Comparison of ENCODE assay signal across 31 cellular contexts in the genomic region with DNA sequence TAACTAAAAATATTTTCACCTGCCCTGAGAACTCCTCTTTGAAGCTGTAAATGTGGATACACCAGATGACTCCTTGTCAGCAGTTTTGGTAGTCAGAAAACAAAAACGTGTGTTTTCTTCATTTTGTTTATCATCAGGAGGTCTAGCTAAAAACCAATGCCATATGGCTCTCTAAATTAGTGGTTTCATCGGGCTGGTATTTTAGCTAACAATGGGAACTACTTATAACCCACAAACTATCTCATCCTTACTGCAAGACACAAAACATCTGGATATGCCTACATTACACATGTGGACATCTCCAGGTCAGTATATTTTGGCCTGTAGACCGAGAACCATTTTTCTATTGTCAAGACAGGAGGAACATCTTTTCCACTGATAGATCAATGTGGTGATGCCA. TPM values are rescaled to one million over a fixed set of nuclear protein-coding genes. Genes with fewer than 3 reads are reported as not detected.
"Had no signal": no experiment of that assay in that cellular context is flagged by ENCODE, and none has a peak within 500 bp of the region (broad histone marks: within the 10 kb centered on the region; RNA-seq: fewer than 3 reads in every experiment).

No MANE protein-coding gene starts in this region.

- DNase-seq: activated CD4-positive, alpha-beta memory T cell treated with anti-CD3 and anti-CD28 coated beads, Interleukin-2, amount 10 ng/mL, durations not matched to agents 7 days and 5 days; activated CD4-positive, alpha-beta T cell treated with anti-CD3 and anti-CD28 coated beads for 1 hour; activated CD4-positive, alpha-beta T cell treated with anti-CD3 and anti-CD28 coated beads for 48 hours; activated CD4-positive, CD25-positive, alpha-beta regulatory T cell; activated CD8-positive, alpha-beta memory T cell treated with anti-CD3 and anti-CD28 coated beads for 24 hours; activated gamma-delta T cell; activated naive CD4-positive, alpha-beta T cell treated with anti-CD3 and anti-CD28 coated beads for 36 hours; activated T-cell treated with anti-CD3 and anti-CD28 coated beads, Interleukin-2, amount 50 U/mL, for 24 hours; anterior cingulate cortex; central memory CD4-positive, alpha-beta T cell; NCI-H1092 treated with DMSO at 0.1 percent for 48 hours; NCI-H1417; NCI-H146; NCI-H187; NCI-H2029 treated with DMSO at 0.1 percent for 48 hours; NCI-H2107; NCI-H345; NCI-H524 treated with DMSO at 0.1 percent for 48 hours; NCI-H748 treated with DMSO at 0.1 percent for 48 hours; NK-92 treated with Interleukin-12 subunit alpha and Interleukin-12 subunit beta, amount 100 ng/mL, for 24 hours; PC-3; Peyer's patch; SIG-M5; SW 1271; T-helper 1 cell; T-helper 2 cell; T-helper 9 cell; WERI-Rb-1 had no signal

- ATAC-seq: activated naive CD4-positive, alpha-beta T cell treated with anti-CD3 and anti-CD28 coated beads, Interleukin-2, amount 50 U/mL, for 72 hours; PC-3; Right ventricle myocardium inferior; SK-N-SH treated with all-trans-retinoic acid at 6 μM for 48 hours had no signal

RNA-seq across cellular contexts. Expression of gene GAS1, which starts 56.2 kb away (rescaled TPM):
- total RNA-seq: PC-3 had no signal
